In the genomic region with DNA sequence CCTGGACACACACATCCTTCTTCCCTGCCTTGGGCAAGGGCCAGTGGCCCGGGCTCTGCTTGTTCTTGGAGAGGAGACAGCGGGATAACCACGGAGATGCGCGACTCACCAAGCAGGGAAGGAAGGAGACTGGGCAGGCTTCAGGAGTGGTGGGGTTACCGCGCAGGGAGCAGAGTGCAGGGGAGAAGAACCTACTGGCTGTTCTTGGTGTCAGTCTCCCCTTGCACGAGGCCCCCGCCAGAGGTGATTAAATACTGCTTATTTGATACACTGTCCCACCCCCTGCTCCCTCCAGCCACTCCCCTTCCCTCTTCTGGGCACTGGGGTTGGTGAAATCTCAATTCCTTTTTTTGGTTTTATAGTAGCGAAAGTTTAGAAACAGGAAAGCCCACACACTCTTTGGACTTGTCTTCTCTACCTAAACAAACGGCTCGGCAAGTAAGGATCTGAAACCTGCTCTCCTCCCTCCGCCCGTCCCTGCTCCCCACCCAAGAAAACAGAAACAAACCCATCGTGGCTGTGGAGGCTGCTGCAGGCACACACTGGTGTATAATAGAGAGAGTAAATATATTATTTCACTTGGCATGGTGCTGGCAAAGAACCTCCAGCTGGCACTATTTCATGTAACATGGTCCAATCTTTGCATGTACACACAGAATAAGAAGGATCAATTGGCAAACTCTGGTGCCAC, we compare ENCODE assay signal across 10 cellular contexts. TPM values are rescaled to one million over a fixed set of nuclear protein-coding genes. Genes with fewer than 3 reads are reported as not detected.
DNase-seq lines count a peak whose midpoint lies in the region; ATAC-seq, FAIRE-seq and TF ChIP-seq lines count a peak whose summit lies in the region.
"Had no signal": no experiment of that assay in that cellular context is flagged by ENCODE, and none has a peak within 500 bp of the region (broad histone marks: within the 10 kb centered on the region; RNA-seq: fewer than 3 reads in every experiment).

No MANE protein-coding gene starts in this region.

- H3K9ac ChIP-seq in K562 (ENCODE audit: insufficient read depth in 1 of 2, low read depth in 2 of 2, low read length in 2 of 2) = 0 out of 4 replicates have a peak overlapping the region, but pooled peaks of 1 of the 2 experiments have one; percentile 36

- TF ChIP-seq EP300 in K562 (IDR thresholded peaks at IDR 0.05; ENCODE audit: low read length) = no peak

- no peaks in the 10 kb centered on the region for H3K9me3 Mint-ChIP-seq in osteocyte (ENCODE audit: unreplicated experiment)

- in situ Hi-C loops in GM13977 (cut with MboI; ENCODE audit: low pct_unique_long_range_greater_than_20kb, low sequenced_read_pairs, unreplicated experiment) (no loop called here), K562 (cut with MboI) (no loop called here)

- DNase-seq in GM13977 (ENCODE audit: low spot score) (peak; percentile 63), MG63 (peak; percentile 42), K562 (ENCODE audit: extremely low read depth in 1 of 4, low spot score in 3 of 4) (no peak), osteocyte (ENCODE audit: extremely low spot score, unreplicated experiment) (peak; percentile 80), Ammon's horn (ENCODE audit: low spot score) (no peak), NCI-H82 (lab: John Stamatoyannopoulos, UW) (no peak), UCSD-AML1 (lab: John Stamatoyannopoulos, UW; ENCODE audit: unreplicated experiment) (no peak)
- DNase-seq: Right ventricle myocardium superior had no signal

- peaks cover 32% of the 10 kb centered on the region for H3K36me3 Mint-ChIP-seq in osteocyte (ENCODE audit: unreplicated experiment)

- no peaks in the 10 kb centered on the region for H3K27me3 Mint-ChIP-seq in osteocyte (ENCODE audit: unreplicated experiment)

- POLR2A ChIA-PET in K562 (lab: Yijun Ruan, JAX) = interaction anchor here (0.6 kb wide), 1 partner anchor 16 kb away, joined by 3 read pairs; no protein-coding TSS in a partner anchor

- H3K27ac Mint-ChIP-seq in osteocyte (ENCODE audit: unreplicated experiment) = no peak overlapping the region

- no peak overlapping the region for H3K4me3 Mint-ChIP-seq in osteocyte (ENCODE audit: unreplicated experiment)

- TSS peak; percentile 39 for BruUV-seq in K562 (replicated peaks; lab: Mats Ljungman, UMichigan)

- ATAC-seq in K562 (no peak), GM21619 (IDR thresholded peaks at IDR 0.05; ENCODE audit: unreplicated experiment) (no peak)

- no peaks in the 10 kb centered on the region; the same call in 1 of the 2 replicates for H4K20me1 ChIP-seq in K562 (replicated peaks; ENCODE audit: control insufficient read depth, insufficient read depth, low read length)

- H3K27me3 ChIP-seq in MG63 (no peaks in the 10 kb centered on the region), K562 (ENCODE audit: control insufficient read depth in 2 of 2, insufficient read depth in 2 of 2, low read length in 2 of 2) (no peaks in the 10 kb centered on the region)

- peaks cover 8% of the 10 kb centered on the region for H3K4me1 Mint-ChIP-seq in osteocyte (ENCODE audit: unreplicated experiment)

- CTCF ChIA-PET in K562 (lab: Yijun Ruan, JAX; ENCODE audit: low intra/inter-chr PET ratio) = no interaction called here

- no peak for TF ChIP-seq RAD21 in K562 (CRISPR knock-in tag; conservative IDR thresholded peaks at IDR 0.05 in 1 of 2, IDR thresholded peaks at IDR 0.05 in 1 of 2)

- no peak for TF ChIP-seq CTCF in GM13977 (IDR thresholded peaks at IDR 0.05; ENCODE audit: extremely low read depth, insufficient read depth, missing control alignments)
- no peak for TF ChIP-seq CTCF in K562 (IDR thresholded peaks at IDR 0.05 in 2 of 3, conservative IDR thresholded peaks at IDR 0.05 in 1 of 3; ENCODE audit: insufficient read depth in 2 of 3, low read depth in 1 of 3, low read length in 3 of 3)
- no peak for TF ChIP-seq CTCF in osteocyte (IDR thresholded peaks at IDR 0.05)

- no peak for TF ChIP-seq POLR2A in K562 (conservative IDR thresholded peaks at IDR 0.05)

- H3K4me3 ChIP-seq in MG63 = no peak overlapping the region
- no peak overlapping the region for H3K4me3 ChIP-seq in K562

- H3K27ac ChIP-seq in K562 (ENCODE audit: extremely low read depth, low read depth, low read length) = no peak overlapping the region

- no peaks in the 10 kb centered on the region for H3K79me2 ChIP-seq in K562 (ENCODE audit: control insufficient read depth, insufficient read depth, low read length)

- H3K9me1 ChIP-seq in K562 (ENCODE audit: control insufficient read depth, insufficient read depth, low read length) = no peaks in the 10 kb centered on the region

- peaks cover 5 to 33% of the 10 kb centered on the region in 2 experiments; a peak in 3 of 5 replicates for H3K4me1 ChIP-seq in K562 (replicated peaks in 1 of 2; ENCODE audit: control insufficient read depth in 2 of 2, insufficient read depth in 2 of 2, low read length in 2 of 2)

- H3K36me3 ChIP-seq in MG63 (no peaks in the 10 kb centered on the region; the same call in 1 of the 2 replicates), K562 (ENCODE audit: control insufficient read depth, insufficient read depth, low read length) (peaks cover 49% of the 10 kb centered on the region; the same call in 2 of the 3 replicates)

- H3K9me3 ChIP-seq in MG63 = no peaks in the 10 kb centered on the region
- H3K9me3 ChIP-seq in K562 (replicated peaks; ENCODE audit: control insufficient read depth, insufficient read depth, low read depth, low read length) = no peaks in the 10 kb centered on the region

- no peak for FAIRE-seq in K562 (lab: Jason Lieb, UNC)
- FAIRE-seq: G401.6 had no signal

- H3K4me2 ChIP-seq in K562 (ENCODE audit: insufficient read depth, low read length) = no peak overlapping the region

- intact Hi-C loops in K562 (cut with micrococcal nuclease) = no loop called here

- 74% methylated on average over 14 of the region's 15 CpGs for WGBS in K562 (ENCODE audit: insufficient coverage, low coverage, missing lambda C conversion rate)

- no peak overlapping the region for H2AFZ ChIP-seq in K562 (ENCODE audit: low read depth, low read length)

RNA-seq across cellular contexts. Expression of a gene that starts 10.8 kb away (rescaled TPM):
- not detected in 2 replicates for total RNA-seq in MG63 (2014; rRNA removed; shearing (Covaris generic); ENCODE audit: low replicate concordance)
- total RNA-seq in K562 (2011; cell fraction: chromatin; rRNA removed; ENCODE audit: low replicate concordance) = 10.2 and 37.1 TPM in 2 replicates
- 31.2 and 41.2 TPM in 2 replicates for total RNA-seq in K562 (2011; cell fraction: nucleolus; rRNA removed)
- total RNA-seq in K562 (2011; cell fraction: nucleoplasm; rRNA removed) = 24.0 and 27.8 TPM in 2 replicates
- 6.6 and 8.7 TPM in 2 replicates for total RNA-seq in K562 (2014; rRNA removed)
- total RNA-seq in K562 (2014; rRNA removed; fragmentation: Illumina TruSeq; extraction: Trizol) = 1.7 and 2.5 TPM in 2 replicates
- total RNA-seq in K562 (2015; rRNA removed; fragmentation: Illumina TruSeq; extraction: Trizol) = 2.6 and 2.7 TPM in 2 replicates
- total RNA-seq in K562 (2021) = 12.6 and 14.1 TPM in 2 replicates
- 7.2 and 12.7 TPM in 2 replicates for polyA plus RNA-seq in K562 (2011; rRNA removed)
- 14.0 and 25.6 TPM in 2 replicates for polyA plus RNA-seq in K562 (2011; cell fraction: cytosol; rRNA removed)
- polyA plus RNA-seq in K562 (2011; cell fraction: nucleus; rRNA removed) = 41.1 and 66.6 TPM in 2 replicates
- polyA plus RNA-seq in K562 (2012) = 6.0 and 6.7 TPM in 2 replicates
- 8.9 and 16.3 TPM in 2 replicates for polyA plus RNA-seq in K562 (2014; fragmentation: Illumina TruSeq; extraction: Trizol)
- under 1 TPM; 0.56 to 0.80 TPM for polyA plus RNA-seq in K562 (2014; fragmentation: Nextera tagmentation; extraction: Ambion mirVana)
- polyA plus RNA-seq in K562 (2014; rRNA removed) = 12.4 and 15.8 TPM in 2 replicates
- 2.7 and 3.1 TPM in 2 replicates for polyA minus RNA-seq in K562 (2011; rRNA and poly(A)+ RNA removed)
- 4.4 and 4.6 TPM in 2 replicates for polyA minus RNA-seq in K562 (2011; cell fraction: cytosol; rRNA and poly(A)+ RNA removed)
- polyA minus RNA-seq in K562 (2011; cell fraction: nucleus; rRNA and poly(A)+ RNA removed) = 7.1 and 8.6 TPM in 2 replicates
- total RNA-seq in osteocyte = not detected in 2 replicates
- total RNA-seq: Right ventricle myocardium superior had no signal

RNA-seq across cellular contexts. Expression of a gene that starts 15.6 kb away (rescaled TPM):
- total RNA-seq in MG63 (2014; rRNA removed; shearing (Covaris generic); ENCODE audit: low replicate concordance) = 20.5 and 31.6 TPM in 2 replicates
- 11.5 and 39.4 TPM in 2 replicates for total RNA-seq in K562 (2011; cell fraction: chromatin; rRNA removed; ENCODE audit: low replicate concordance)
- total RNA-seq in K562 (2011; cell fraction: nucleolus; rRNA removed) = 47.2 and 58.2 TPM in 2 replicates
- total RNA-seq in K562 (2011; cell fraction: nucleoplasm; rRNA removed) = 22.8 and 24.3 TPM in 2 replicates
- total RNA-seq in K562 (2014; rRNA removed) (43.9 and 48.4 TPM in 2 replicates), K562 (2014; rRNA removed; fragmentation: Illumina TruSeq; extraction: Trizol) (6.0 and 8.9 TPM in 2 replicates), K562 (2015; rRNA removed; fragmentation: Illumina TruSeq; extraction: Trizol) (16.2 and 22.5 TPM in 2 replicates), K562 (2021) (33.7 and 37.3 TPM in 2 replicates), osteocyte (24.5 and 24.8 TPM in 2 replicates)
- polyA plus RNA-seq in K562 (2011; rRNA removed) (14.6 and 16.6 TPM in 2 replicates), K562 (2014; fragmentation: Illumina TruSeq; extraction: Trizol) (7.5 and 20.4 TPM in 2 replicates), K562 (2014; fragmentation: Nextera tagmentation; extraction: Ambion mirVana) (1 to 10 TPM; 1.5 to 3.9 TPM), K562 (2014; rRNA removed) (30.8 and 38.3 TPM in 2 replicates)
- polyA plus RNA-seq in K562 (2011; cell fraction: cytosol; rRNA removed) = 17.9 and 33.5 TPM in 2 replicates
- polyA plus RNA-seq in K562 (2011; cell fraction: nucleus; rRNA removed) = 42.7 and 61.1 TPM in 2 replicates
- 18.8 and 30.4 TPM in 2 replicates for polyA plus RNA-seq in K562 (2012)
- 7.6 and 8.4 TPM in 2 replicates for polyA minus RNA-seq in K562 (2011; rRNA and poly(A)+ RNA removed)
- polyA minus RNA-seq in K562 (2011; cell fraction: cytosol; rRNA and poly(A)+ RNA removed) = 15.4 and 23.8 TPM in 2 replicates
- polyA minus RNA-seq in K562 (2011; cell fraction: nucleus; rRNA and poly(A)+ RNA removed) = 24.3 and 25.0 TPM in 2 replicates

RNA-seq across cellular contexts. Expression of a gene that starts 26.2 kb away (rescaled TPM):
- total RNA-seq in MG63 (2014; rRNA removed; shearing (Covaris generic); ENCODE audit: low replicate concordance) = 0.72 and 5.0 TPM in 2 replicates
- total RNA-seq in K562 (2011; cell fraction: chromatin; rRNA removed; ENCODE audit: low replicate concordance) = 1.1 and 7.5 TPM in 2 replicates
- 3.9 and 5.7 TPM in 2 replicates for total RNA-seq in K562 (2011; cell fraction: nucleolus; rRNA removed)
- 3.1 and 4.0 TPM in 2 replicates for total RNA-seq in K562 (2011; cell fraction: nucleoplasm; rRNA removed)
- total RNA-seq in K562 (2014; rRNA removed) (1.5 TPM in 1 of 2 replicates, not detected in the other), K562 (2014; rRNA removed; fragmentation: Illumina TruSeq; extraction: Trizol) (not detected in 2 replicates), K562 (2015; rRNA removed; fragmentation: Illumina TruSeq; extraction: Trizol) (0.83 and 1.1 TPM in 2 replicates), K562 (2021) (0.76 and 1.1 TPM in 2 replicates), osteocyte (0.81 and 1.5 TPM in 2 replicates)
- polyA plus RNA-seq in K562 (2011; rRNA removed) (0.28 TPM in 1 of 2 replicates, not detected in the other), K562 (2014; fragmentation: Illumina TruSeq; extraction: Trizol) (0.25 TPM in 1 of 2 replicates, not detected in the other), K562 (2014; fragmentation: Nextera tagmentation; extraction: Ambion mirVana) (not detected), K562 (2014; rRNA removed) (not detected in 2 replicates)
- 0.72 and 0.74 TPM in 2 replicates for polyA plus RNA-seq in K562 (2011; cell fraction: cytosol; rRNA removed)
- polyA plus RNA-seq in K562 (2011; cell fraction: nucleus; rRNA removed) = 1.00 and 1.8 TPM in 2 replicates
- polyA plus RNA-seq in K562 (2012) = 0.47 and 0.65 TPM in 2 replicates
- polyA minus RNA-seq in K562 (2011; rRNA and poly(A)+ RNA removed) = 0.66 TPM in 1 of 2 replicates, not detected in the other
- polyA minus RNA-seq in K562 (2011; cell fraction: cytosol; rRNA and poly(A)+ RNA removed) = not detected in 2 replicates
- 4.4 and 5.3 TPM in 2 replicates for polyA minus RNA-seq in K562 (2011; cell fraction: nucleus; rRNA and poly(A)+ RNA removed)
- total RNA-seq: Right ventricle myocardium superior had no signal

RNA-seq across cellular contexts. Expression of a gene that starts 47.8 kb away (rescaled TPM):
- total RNA-seq in MG63 (2014; rRNA removed; shearing (Covaris generic); ENCODE audit: low replicate concordance) = 2.6 and 15.5 TPM in 2 replicates
- 1.4 and 6.4 TPM in 2 replicates for total RNA-seq in K562 (2011; cell fraction: chromatin; rRNA removed; ENCODE audit: low replicate concordance)
- 4.3 and 4.5 TPM in 2 replicates for total RNA-seq in K562 (2011; cell fraction: nucleolus; rRNA removed)
- 2.4 and 2.6 TPM in 2 replicates for total RNA-seq in K562 (2011; cell fraction: nucleoplasm; rRNA removed)
- 5.4 and 8.0 TPM in 2 replicates for total RNA-seq in K562 (2014; rRNA removed)
- total RNA-seq in K562 (2014; rRNA removed; fragmentation: Illumina TruSeq; extraction: Trizol) = 0.89 and 1.5 TPM in 2 replicates
- 2.1 and 2.3 TPM in 2 replicates for total RNA-seq in K562 (2015; rRNA removed; fragmentation: Illumina TruSeq; extraction: Trizol)
- total RNA-seq in K562 (2021) = 6.6 and 6.9 TPM in 2 replicates
- 2.5 and 3.9 TPM in 2 replicates for polyA plus RNA-seq in K562 (2011; rRNA removed)
- 4.4 and 9.8 TPM in 2 replicates for polyA plus RNA-seq in K562 (2011; cell fraction: cytosol; rRNA removed)
- polyA plus RNA-seq in K562 (2011; cell fraction: nucleus; rRNA removed) = 7.2 and 11.0 TPM in 2 replicates
- 3.3 and 3.7 TPM in 2 replicates for polyA plus RNA-seq in K562 (2012)
- 2.9 and 4.0 TPM in 2 replicates for polyA plus RNA-seq in K562 (2014; fragmentation: Illumina TruSeq; extraction: Trizol)
- polyA plus RNA-seq in K562 (2014; fragmentation: Nextera tagmentation; extraction: Ambion mirVana) = under 1 TPM; 0.13 to 0.14 TPM
- polyA plus RNA-seq in K562 (2014; rRNA removed) = 4.3 and 4.9 TPM in 2 replicates
- 1.6 and 1.7 TPM in 2 replicates for polyA minus RNA-seq in K562 (2011; rRNA and poly(A)+ RNA removed)
- 4.6 and 9.6 TPM in 2 replicates for polyA minus RNA-seq in K562 (2011; cell fraction: cytosol; rRNA and poly(A)+ RNA removed)
- polyA minus RNA-seq in K562 (2011; cell fraction: nucleus; rRNA and poly(A)+ RNA removed) = 1.5 and 1.7 TPM in 2 replicates
- total RNA-seq in osteocyte = 9.8 and 10.1 TPM in 2 replicates

Comparison
In these comparisons a context has a peak if more than half of its experiments do, and no peak if none do; other contexts are left out.
1. DNase-seq: peak in GM13977 (single experiment), MG63 (single experiment) and osteocyte (single experiment); none in K562 (0 of 4), Ammon's horn (single experiment), NCI-H82 (single experiment) and UCSD-AML1 (single experiment).